Comparison of ENCODE assay signal across 24 cellular contexts in the genomic region with DNA sequence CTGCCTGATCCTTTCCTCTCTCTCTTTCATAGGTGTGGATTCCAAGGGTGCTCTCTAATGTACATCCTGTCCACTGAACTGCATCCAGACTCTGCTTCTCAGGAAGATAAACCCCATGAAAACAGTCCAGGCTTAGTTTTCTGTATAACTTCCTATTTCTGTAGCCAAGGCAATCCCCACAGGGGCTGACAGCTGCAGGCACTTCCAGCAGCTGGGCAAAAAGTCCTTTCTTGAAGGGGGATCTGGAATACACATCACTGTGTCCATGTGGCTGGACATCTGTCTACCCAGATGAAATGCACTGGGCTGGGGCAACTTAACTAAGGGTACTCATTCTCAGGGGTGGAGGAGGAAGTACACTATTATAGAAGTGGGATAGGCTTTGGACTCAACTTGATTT.
A peak's percentile ranks its signal among the peaks of the same experiment; 100 is the strongest.
DNase-seq lines count a peak whose midpoint lies in the region; ATAC-seq and TF ChIP-seq lines count a peak whose summit lies in the region.
"Had no signal": no experiment of that assay in that cellular context is flagged by ENCODE, and none has a peak within 500 bp of the region (broad histone marks: within the 10 kb centered on the region; RNA-seq: fewer than 3 reads in every experiment).

No MANE protein-coding gene starts in this region.

- no peaks in the 10 kb centered on the region for H3K36me3 ChIP-seq in heart left ventricle
- no peaks in the 10 kb centered on the region for H3K36me3 ChIP-seq in neural progenitor cell
- H3K36me3 ChIP-seq: SJSA1 had no signal

- H3K27me3 Mint-ChIP-seq in neural progenitor cell (ENCODE audit: insufficient read depth, low read depth), result no peaks in the 10 kb centered on the region
- peaks cover 2% of the 10 kb centered on the region for H3K27me3 Mint-ChIP-seq in activated naive CD4-positive, alpha-beta T cell treated with anti-CD3 and anti-CD28 coated beads for 36 hours (ENCODE audit: low read depth)

- DNase-seq in LHCN-M2 (ENCODE audit: low read depth) (peak; percentile 45), NCI-H524 treated with DMSO at 0.1 percent for 48 hours (lab: John Stamatoyannopoulos, UW) (peak; percentile 35), heart left ventricle (peak in 4 of 5 donors; percentile 37 to 71 (median 56)), neural progenitor cell (ENCODE audit: low spot score) (no peak)
- DNase-seq in activated naive CD4-positive, alpha-beta T cell treated with anti-CD3 and anti-CD28 coated beads for 36 hours, result no peak
- DNase-seq in stimulated activated CD4-positive, alpha-beta T cell treated with anti-CD3 and anti-CD28 coated beads, Interleukin-1b, Interleukin-23, amount 100 ng/mL, for 48 hours, result no peak
- DNase-seq: ACHN, DND-41, HCEC 1CT, Karpas-422, MM.1S, NCI-H1092 treated with DMSO at 0.1 percent for 48 hours, NCI-H146, NCI-H2081, NCI-H2171 treated with DMSO at 0.1 percent for 48 hours, NCI-H774, PC-3, RPMI8226, SW 1271 had no signal

- peak overlapping the region; percentile 50 for H3K27ac Mint-ChIP-seq in neural progenitor cell
- H3K27ac Mint-ChIP-seq in activated naive CD4-positive, alpha-beta T cell treated with anti-CD3 and anti-CD28 coated beads for 36 hours, result no peak overlapping the region
- H3K27ac Mint-ChIP-seq: GM23338, IgD-negative memory B cell had no signal

- H3K4me1 ChIP-seq in heart left ventricle (peaks cover 0 to 17% (median 0%) of the 10 kb centered on the region in 12 donors), neural progenitor cell (no peaks in the 10 kb centered on the region)
- H3K4me1 ChIP-seq: SJSA1 had no signal

- TF ChIP-seq CTCF in heart left ventricle (IDR thresholded peaks at IDR 0.05) (no peak), neural progenitor cell (IDR thresholded peaks at IDR 0.05) (no peak)

- no peak overlapping the region for H3K4me3 ChIP-seq in heart left ventricle
- no peak overlapping the region for H3K4me3 ChIP-seq in neural progenitor cell
- H3K4me3 ChIP-seq: GM23338, SJSA1 had no signal

- intact Hi-C loops in heart left ventricle (cut with DNase I), result no loop called here
- intact Hi-C loops in activated naive CD4-positive, alpha-beta T cell treated with anti-CD3 and anti-CD28 coated beads for 36 hours (cut with micrococcal nuclease), result no loop called here

- no peak overlapping the region for H3K9ac ChIP-seq in neural progenitor cell

- no peaks in the 10 kb centered on the region for H3K36me3 Mint-ChIP-seq in neural progenitor cell
- no peaks in the 10 kb centered on the region for H3K36me3 Mint-ChIP-seq in activated naive CD4-positive, alpha-beta T cell treated with anti-CD3 and anti-CD28 coated beads for 36 hours (ENCODE audit: low read depth)

- CTCF ChIA-PET in activated naive CD4-positive, alpha-beta T cell treated with anti-CD3 and anti-CD28 coated beads for 36 hours (lab: Charles Lee), result no interaction called here

- ATAC-seq in heart left ventricle (peak; percentile 33 to 86 (median 65)), HG03196 (IDR thresholded peaks at IDR 0.05; ENCODE audit: unreplicated experiment) (no peak)
- ATAC-seq: GM23338, PC-3 had no signal

- no peak overlapping the region for H3K4me2 ChIP-seq in neural progenitor cell
- H3K4me2 ChIP-seq: GM23338 had no signal

- no peaks in the 10 kb centered on the region for H4K20me1 ChIP-seq in neural progenitor cell (ENCODE audit: low read depth)

- H3K27me3 ChIP-seq in heart left ventricle (no peaks in the 10 kb centered on the region), neural progenitor cell (no peaks in the 10 kb centered on the region)
- H3K27me3 ChIP-seq: SJSA1 had no signal

- H3K27ac ChIP-seq in heart left ventricle (peak overlapping the region in 5 of 12 donors; percentile 14 to 49 (median 20)), neural progenitor cell (no peak overlapping the region)
- H3K27ac ChIP-seq: C4-2B, SJSA1 had no signal

- no peaks in the 10 kb centered on the region for H3K79me2 ChIP-seq in neural progenitor cell (ENCODE audit: low read depth)

- H3K4me1 Mint-ChIP-seq in neural progenitor cell, result no peaks in the 10 kb centered on the region
- no peaks in the 10 kb centered on the region for H3K4me1 Mint-ChIP-seq in activated naive CD4-positive, alpha-beta T cell treated with anti-CD3 and anti-CD28 coated beads for 36 hours (ENCODE audit: low read depth)
- H3K4me1 Mint-ChIP-seq: GM23338, IgD-negative memory B cell had no signal

- H3K4me3 Mint-ChIP-seq in neural progenitor cell, result no peak overlapping the region
- no peak overlapping the region for H3K4me3 Mint-ChIP-seq in activated naive CD4-positive, alpha-beta T cell treated with anti-CD3 and anti-CD28 coated beads for 36 hours
- H3K4me3 Mint-ChIP-seq: GM23338, IgD-negative memory B cell had no signal

- no peaks in the 10 kb centered on the region for H3K9me3 Mint-ChIP-seq in neural progenitor cell
- no peaks in the 10 kb centered on the region for H3K9me3 Mint-ChIP-seq in activated naive CD4-positive, alpha-beta T cell treated with anti-CD3 and anti-CD28 coated beads for 36 hours
- H3K9me3 Mint-ChIP-seq: GM23338, IgD-negative memory B cell had no signal

- H3F3A ChIP-seq in neural progenitor cell (ENCODE audit: low read depth), result no peaks in the 10 kb centered on the region

- no peak overlapping the region for H2AFZ ChIP-seq in neural progenitor cell (replicated peaks)
- H2AFZ ChIP-seq: GM23338 had no signal

- H3K9me3 ChIP-seq in heart left ventricle, result no peaks in the 10 kb centered on the region
- no peaks in the 10 kb centered on the region for H3K9me3 ChIP-seq in neural progenitor cell (ENCODE audit: low read depth)
- H3K9me3 ChIP-seq: SJSA1 had no signal

- no peak for TF ChIP-seq POLR2A in heart left ventricle (IDR thresholded peaks at IDR 0.05)

Comparison
In these comparisons a context has a peak if more than half of its experiments do, and no peak if none do; other contexts are left out.
1. DNase-seq: peak in LHCN-M2 (single experiment), NCI-H524 treated with DMSO at 0.1 percent for 48 hours (single experiment) and heart left ventricle (4 of 5); none in neural progenitor cell (single experiment), activated naive CD4-positive, alpha-beta T cell treated with anti-CD3 and anti-CD28 coated beads for 36 hours (single experiment) and stimulated activated CD4-positive, alpha-beta T cell treated with anti-CD3 and anti-CD28 coated beads, Interleukin-1b, Interleukin-23, amount 100 ng/mL, for 48 hours (single experiment).